ENCODE assay signal across 12 cellular contexts in the genomic region with DNA sequence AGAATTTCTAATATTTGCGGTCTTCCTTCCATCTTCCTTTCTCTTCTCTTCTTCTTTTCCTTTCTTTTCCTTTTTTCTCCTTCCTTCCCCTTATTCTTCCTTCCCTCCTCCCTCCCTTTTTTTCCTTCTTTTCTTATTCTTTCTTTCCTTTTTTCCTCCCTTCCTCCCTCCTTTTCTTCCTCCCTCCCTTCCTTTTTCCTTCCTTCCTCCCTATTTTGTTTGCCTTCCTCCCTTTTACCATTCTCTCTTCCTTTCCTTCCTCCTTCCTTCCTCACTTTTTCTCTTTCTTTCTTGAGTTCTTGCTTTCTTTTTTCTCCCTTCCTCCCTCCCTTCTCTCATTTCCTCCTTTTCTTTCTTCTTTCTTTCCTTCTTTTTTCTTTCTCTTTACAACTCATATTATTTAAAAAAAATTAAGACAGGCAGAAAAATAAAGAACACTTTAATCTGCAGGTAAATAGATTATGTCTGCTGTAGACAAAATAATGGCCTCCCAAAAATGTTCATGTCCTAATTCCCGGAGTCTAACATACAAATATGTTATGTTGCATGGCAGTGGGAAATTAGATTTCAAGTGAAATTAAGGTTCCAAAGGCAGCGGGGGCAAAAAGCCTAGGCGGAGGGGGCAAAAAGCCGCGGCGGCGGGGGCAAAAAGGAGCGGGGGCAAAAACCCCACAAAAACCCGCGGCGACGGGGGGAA.
DNase-seq lines count a peak whose midpoint lies in the region; ATAC-seq, FAIRE-seq and TF ChIP-seq lines count a peak whose summit lies in the region.
"Had no signal": no experiment of that assay in that cellular context is flagged by ENCODE, and none has a peak within 500 bp of the region (broad histone marks: within the 10 kb centered on the region; RNA-seq: fewer than 3 reads in every experiment).

No MANE protein-coding gene starts in this region.

- peak overlapping the region; percentile 93 for H2AFZ ChIP-seq in neural progenitor cell (replicated peaks)

- no peaks in the 10 kb centered on the region for H4K20me1 ChIP-seq in neural progenitor cell (ENCODE audit: low read depth)

- POLR2A ChIA-PET in A549 (lab: Yijun Ruan, JAX): no interaction called here

- DNase-seq in A549 (ENCODE audit: low read depth in 1 of 2, low spot score in 1 of 2) (no peak), MG63 (no peak), esophagus muscularis mucosa (ENCODE audit: extremely low spot score) (no peak), neural progenitor cell (ENCODE audit: low spot score) (no peak), SK-N-DZ (ENCODE audit: low spot score) (no peak), midbrain (lab: John Stamatoyannopoulos, UW) (no peak), activated T-cell treated with anti-CD3 and anti-CD28 coated beads for 4 hours (no peak)
- DNase-seq: left colon, NCI-H1105 treated with DMSO at 0.1 percent for 48 hours, NCI-H526 treated with DMSO at 0.1 percent for 48 hours had no signal

- no peaks in the 10 kb centered on the region for H3K9me3 ChIP-seq in A549
- no peaks in the 10 kb centered on the region for H3K9me3 ChIP-seq in MG63
- no peaks in the 10 kb centered on the region for H3K9me3 ChIP-seq in esophagus muscularis mucosa
- H3K9me3 ChIP-seq in neural progenitor cell (ENCODE audit: low read depth): no peaks in the 10 kb centered on the region

- no peak overlapping the region for H3K9ac ChIP-seq in neural progenitor cell

- ATAC-seq in A549 (no peak), HG02623 (IDR thresholded peaks at IDR 0.05; ENCODE audit: unreplicated experiment) (no peak)
- ATAC-seq: activated CD4-positive, CD25-positive, alpha-beta regulatory T cell treated with anti-CD3 and anti-CD28 coated beads, Interleukin-2, amount 50 U/mL, for 24 hours; left colon had no signal

- H3K79me2 ChIP-seq in neural progenitor cell (ENCODE audit: low read depth): no peaks in the 10 kb centered on the region

- no peaks in the 10 kb centered on the region for H3K9me3 Mint-ChIP-seq in neural progenitor cell

- H3K36me3 ChIP-seq in MG63 (no peaks in the 10 kb centered on the region), esophagus muscularis mucosa (no peaks in the 10 kb centered on the region), neural progenitor cell (no peaks in the 10 kb centered on the region)

- peaks cover 2% of the 10 kb centered on the region for H3K4me1 Mint-ChIP-seq in neural progenitor cell

- H3K4me3 ChIP-seq in A549 (peak overlapping the region; percentile 35; the same call in 1 of the 3 replicates), MG63 (peak overlapping the region; percentile 25), esophagus muscularis mucosa (peak overlapping the region; percentile 41 to 47 (median 44)), neural progenitor cell (peak overlapping the region; percentile 63)

- CTCF ChIA-PET in A549 (lab: Yijun Ruan, JAX): no interaction called here

- H3F3A ChIP-seq in neural progenitor cell (ENCODE audit: low read depth): no peaks in the 10 kb centered on the region

- no peaks in the 10 kb centered on the region for H3K36me3 Mint-ChIP-seq in neural progenitor cell

- TF ChIP-seq CTCF in A549 (IDR thresholded peaks at IDR 0.05) (no peak), esophagus muscularis mucosa (IDR thresholded peaks at IDR 0.05) (no peak), neural progenitor cell (IDR thresholded peaks at IDR 0.05) (no peak)

- no peak for TF ChIP-seq RAD21 in A549 (conservative IDR thresholded peaks at IDR 0.05 in 1 of 2, IDR thresholded peaks at IDR 0.05 in 1 of 2)

- H3K27ac Mint-ChIP-seq in neural progenitor cell: no peak overlapping the region

- intact Hi-C loops in esophagus muscularis mucosa (cut with DNase I): no loop called here

- H3K4me1 ChIP-seq in A549: no peaks in the 10 kb centered on the region
- peaks cover 0 to 11% (median 8%) of the 10 kb centered on the region in 4 donors for H3K4me1 ChIP-seq in esophagus muscularis mucosa
- no peaks in the 10 kb centered on the region for H3K4me1 ChIP-seq in neural progenitor cell

- H3K4me3 Mint-ChIP-seq in neural progenitor cell: peak overlapping the region; percentile 86

- H3K27ac ChIP-seq in A549 (no peak overlapping the region), esophagus muscularis mucosa (replicated peaks in 1 of 4) (no peak overlapping the region), neural progenitor cell (no peak overlapping the region)

- 33% methylated on average over 4 of the region's 13 CpGs for WGBS in A549 (ENCODE audit: missing lambda C conversion rate)
- WGBS in esophagus muscularis mucosa: 11% methylated on average over 13 of the region's 13 CpGs

- H3K27me3 ChIP-seq in MG63: peaks cover 24% of the 10 kb centered on the region
- peaks cover 0 to 26% (median 13%) of the 10 kb centered on the region in 4 donors for H3K27me3 ChIP-seq in esophagus muscularis mucosa
- peaks cover 74% of the 10 kb centered on the region for H3K27me3 ChIP-seq in neural progenitor cell

- peaks cover 23% of the 10 kb centered on the region for H3K27me3 Mint-ChIP-seq in neural progenitor cell (ENCODE audit: insufficient read depth, low read depth)

- H3K4me2 ChIP-seq in A549 (peak overlapping the region; percentile 63), neural progenitor cell (peak overlapping the region; percentile 84)

- TF ChIP-seq POLR2A in A549 (IDR thresholded peaks at IDR 0.05; ENCODE audit: low read length) (no peak), esophagus muscularis mucosa (IDR thresholded peaks at IDR 0.05; ENCODE audit: low read depth) (no peak)

- FAIRE-seq in A549 (lab: Jason Lieb, UNC): no peak

- TF ChIP-seq EP300 in A549 (IDR thresholded peaks at IDR 0.05): no peak
- TF ChIP-seq EP300 in esophagus muscularis mucosa (IDR thresholded peaks at IDR 0.05): no peak

TF ChIP-seq in A549, 52 proteins besides CTCF, POLR2A, EP300 and RAD21:
- TF ChIP-seq RFX5 (IDR thresholded peaks at IDR 0.05) (no peak), NPAS2 (CRISPR knock-in tag; IDR thresholded peaks at IDR 0.05; ENCODE audit: borderline replicate concordance) (no peak), POLR2AphosphoS2 (conservative IDR thresholded peaks at IDR 0.05; ENCODE audit: low read length) (no peak)
- TF ChIP-seq, protein P1, sequence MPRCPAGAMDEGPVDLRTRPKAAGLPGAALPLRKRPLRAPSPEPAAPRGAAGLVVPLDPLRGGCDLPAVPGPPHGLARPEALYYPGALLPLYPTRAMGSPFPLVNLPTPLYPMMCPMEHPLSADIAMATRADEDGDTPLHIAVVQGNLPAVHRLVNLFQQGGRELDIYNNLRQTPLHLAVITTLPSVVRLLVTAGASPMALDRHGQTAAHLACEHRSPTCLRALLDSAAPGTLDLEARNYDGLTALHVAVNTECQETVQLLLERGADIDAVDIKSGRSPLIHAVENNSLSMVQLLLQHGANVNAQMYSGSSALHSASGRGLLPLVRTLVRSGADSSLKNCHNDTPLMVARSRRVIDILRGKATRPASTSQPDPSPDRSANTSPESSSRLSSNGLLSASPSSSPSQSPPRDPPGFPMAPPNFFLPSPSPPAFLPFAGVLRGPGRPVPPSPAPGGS (IDR thresholded peaks at IDR 0.05): no peak
TF ChIP-seq in A549: peak in this region for 0.
